12 cellular contexts compared by ENCODE assay signal in genomic region chr1:218350022-218350525, GRCh38. TPM values are rescaled to one million over a fixed set of nuclear protein-coding genes. Genes with fewer than 3 reads are reported as not detected.
A peak's percentile ranks its signal among the peaks of the same experiment; 100 is the strongest.
DNase-seq lines count a peak whose midpoint lies in the region; ATAC-seq, FAIRE-seq and TF ChIP-seq lines count a peak whose summit lies in the region.
"Had no signal": no experiment of that assay in that cellular context is flagged by ENCODE, and none has a peak within 500 bp of the region (broad histone marks: within the 10 kb centered on the region; RNA-seq: fewer than 3 reads in every experiment).

No MANE protein-coding gene starts in this region.

- TF ChIP-seq POLR2A in heart left ventricle (IDR thresholded peaks at IDR 0.05), result no peak
- TF ChIP-seq POLR2A in GM12878 (IDR thresholded peaks at IDR 0.05; ENCODE audit: low read depth, low read length), result no peak
- no peak for TF ChIP-seq POLR2A in uterus (IDR thresholded peaks at IDR 0.05)

- in situ Hi-C loops in GM12878 (cut with MboI), result no loop called here

- no peaks in the 10 kb centered on the region for H3K79me2 ChIP-seq in GM12878 (ENCODE audit: control insufficient read depth, insufficient read depth, low read length)

- H3K27ac ChIP-seq in heart left ventricle, result peak overlapping the region in 9 of 12 donors; percentile 57 to 91 (median 83)
- H3K27ac ChIP-seq in GM12878 (ENCODE audit: control insufficient read depth, insufficient read depth), result no peak overlapping the region
- peak overlapping the region; percentile 91 to 97 for H3K27ac ChIP-seq in uterus

- H3K36me3 ChIP-seq in heart left ventricle, result peaks cover 0 to 2% (median 0%) of the 10 kb centered on the region in 9 donors
- no peaks in the 10 kb centered on the region for H3K36me3 ChIP-seq in GM12878 (ENCODE audit: control insufficient read depth in 2 of 2, insufficient read depth in 2 of 2, low read length in 1 of 2)
- no peaks in the 10 kb centered on the region for H3K36me3 ChIP-seq in uterus

- H2AFZ ChIP-seq in GM12878 (ENCODE audit: control insufficient read depth, low read depth, low read length), result no peak overlapping the region

- DNase-seq in heart left ventricle (no peak), left ventricle myocardium superior (no peak), GM12878 (ENCODE audit: low read depth, low spot score) (no peak), mesothelial cell of epicardium (ENCODE audit: low spot score in 2 of 2, unreplicated experiment in 2 of 2) (no peak), uterus (no peak), NCI-H2081 treated with DMSO at 0.1 percent for 48 hours (lab: John Stamatoyannopoulos, UW) (no peak)
- DNase-seq: anterior cingulate cortex, erythroblast, NCI-H2171 treated with DMSO at 0.1 percent for 48 hours, T-helper 1 cell had no signal

- peaks cover 0 to 50% (median 16%) of the 10 kb centered on the region in 12 donors for H3K4me1 ChIP-seq in heart left ventricle
- H3K4me1 ChIP-seq in GM12878 (ENCODE audit: control insufficient read depth, insufficient read depth, low read length), result peaks cover 6% of the 10 kb centered on the region
- no peaks in the 10 kb centered on the region for H3K4me1 ChIP-seq in uterus

- H3K27me3 ChIP-seq in heart left ventricle (peaks cover 0 to 5% (median 0%) of the 10 kb centered on the region in 9 donors), GM12878 (replicated peaks in 1 of 2; ENCODE audit: control insufficient read depth in 2 of 2, insufficient read depth in 2 of 2, low read length in 1 of 2) (peaks cover 3 to 21% of the 10 kb centered on the region in 2 experiments), uterus (no peaks in the 10 kb centered on the region)

- TF ChIP-seq CTCF in heart left ventricle (IDR thresholded peaks at IDR 0.05), result no peak
- no peak for TF ChIP-seq CTCF in GM12878 (IDR thresholded peaks at IDR 0.05 in 2 of 3, conservative IDR thresholded peaks at IDR 0.05 in 1 of 3; ENCODE audit: control insufficient read depth in 2 of 3, extremely low read depth in 1 of 3, insufficient read depth in 1 of 3, low read depth in 3 of 3, low read length in 3 of 3)
- TF ChIP-seq CTCF in mesothelial cell of epicardium (IDR thresholded peaks at IDR 0.05; ENCODE audit: unreplicated experiment), result no peak
- no peak for TF ChIP-seq CTCF in uterus (IDR thresholded peaks at IDR 0.05)

- H3K4me3 Mint-ChIP-seq in mesothelial cell of epicardium, result peak overlapping the region; percentile 58

- no peaks in the 10 kb centered on the region for H4K20me1 ChIP-seq in GM12878 (ENCODE audit: control insufficient read depth, insufficient read depth)

- H3K27ac Mint-ChIP-seq in mesothelial cell of epicardium, result peak overlapping the region; percentile 81

- WGBS in heart left ventricle, 4 donors, result 50 to 65% (median 59%) methylated on average over 7 of the region's 7 CpGs
- WGBS in GM12878 (ENCODE audit: insufficient coverage, insufficient replicate concordance, low lambda C conversion rate, missing lambda C conversion rate), result 20% methylated on average over 7 of the region's 7 CpGs

- no peaks in the 10 kb centered on the region for H3K9me3 Mint-ChIP-seq in mesothelial cell of epicardium

- BruUV-seq in GM12878 (replicated peaks; lab: Mats Ljungman, UMichigan), result no TSS peak

- SMC1A ChIA-PET in GM12878 (lab: Charles Lee; ENCODE audit: uncharacterized antibody, unreplicated experiment), result interaction anchor here (1.0 kb wide), 1 partner anchor 22 kb away, joined by 4 read pairs; no protein-coding TSS in a partner anchor

- no peaks in the 10 kb centered on the region for H3K27me3 Mint-ChIP-seq in mesothelial cell of epicardium (ENCODE audit: low read depth)

- no peak overlapping the region for H3K9ac ChIP-seq in GM12878 (ENCODE audit: control insufficient read depth, insufficient read depth, low read length)

- FAIRE-seq in GM12878 (lab: Jason Lieb, UNC), result no peak

- TF ChIP-seq EP300 in GM12878 (IDR thresholded peaks at IDR 0.05; ENCODE audit: borderline replicate concordance in 1 of 2, control insufficient read depth in 1 of 2, low read depth in 2 of 2, low read length in 2 of 2), result no peak

- H3K9me3 ChIP-seq in heart left ventricle, result no peaks in the 10 kb centered on the region
- no peaks in the 10 kb centered on the region for H3K9me3 ChIP-seq in GM12878 (replicated peaks; ENCODE audit: control insufficient read depth, insufficient read depth, low read length)
- no peaks in the 10 kb centered on the region for H3K9me3 ChIP-seq in uterus

- RAD21 ChIA-PET in GM12878 (lab: Charles Lee; ENCODE audit: unreplicated experiment), result no interaction called here

- intact Hi-C loops in heart left ventricle (cut with DNase I), result loop anchor here in 1 of 10 donors (5.0 kb wide), 1 partner anchor 107 kb away; no protein-coding TSS in a partner anchor
- intact Hi-C loops in left ventricle myocardium superior (cut with micrococcal nuclease), result no loop called here
- intact Hi-C loops in GM12878 (cut with micrococcal nuclease; ENCODE audit: unreplicated experiment), result no loop called here
- intact Hi-C loops in uterus (cut with DNase I; ENCODE audit: low total_unique reads), result no loop called here

- peak overlapping the region in 6 of 12 donors; percentile 65 to 87 (median 79) for H3K4me3 ChIP-seq in heart left ventricle
- H3K4me3 ChIP-seq in GM12878, result no peak overlapping the region
- no peak overlapping the region for H3K4me3 ChIP-seq in uterus

- no peak for ATAC-seq in heart left ventricle
- ATAC-seq in left ventricle myocardium superior, result no peak
- no peak for ATAC-seq in GM12878
- no peak for ATAC-seq in GM19463 (IDR thresholded peaks at IDR 0.05; ENCODE audit: unreplicated experiment)
- ATAC-seq in GM18907 (IDR thresholded peaks at IDR 0.05; ENCODE audit: unreplicated experiment), result no peak

- no peaks in the 10 kb centered on the region for H3K36me3 Mint-ChIP-seq in mesothelial cell of epicardium

- POLR2A ChIA-PET in GM12878 (lab: Charles Lee), result no interaction called here

- H3K4me2 ChIP-seq in GM12878 (ENCODE audit: control insufficient read depth, insufficient read depth), result no peak overlapping the region

- CTCF ChIA-PET in GM12878 (lab: Yijun Ruan, JAX), result interaction anchor here (1.2 kb wide), 1 partner anchor 11 kb away, joined by 4 read pairs; no protein-coding TSS in a partner anchor

- no peak for TF ChIP-seq RAD21 in GM12878 (IDR thresholded peaks at IDR 0.05; ENCODE audit: insufficient read depth, low read depth, low read length)

- peaks cover 58% of the 10 kb centered on the region for H3K4me1 Mint-ChIP-seq in mesothelial cell of epicardium

TF ChIP-seq in GM12878, 131 proteins besides CTCF, POLR2A, EP300 and RAD21:
- TF ChIP-seq SPI1 (IDR thresholded peaks at IDR 0.05; ENCODE audit: borderline replicate concordance, insufficient read depth, low read depth, low read length) (peak; percentile 56; the same call in 1 of the 2 replicates), SP1 (IDR thresholded peaks at IDR 0.05; ENCODE audit: low read depth, low read length) (no peak)

RNA-seq across cellular contexts. Expression of gene TGFB2, which starts 4.9 kb away (rescaled TPM):
- 10 to 100 TPM in 4 of 9 donors, 1 to 10 TPM in 5; 1.6 to 23.6 (median 6.6) TPM for total RNA-seq in heart left ventricle
- 1 to 10 TPM in 1 of 2 donors, under 1 TPM in 1; 0.76 to 2.3 TPM for polyA plus RNA-seq in heart left ventricle
- 2.0 TPM for total RNA-seq in left ventricle myocardium superior
- total RNA-seq in GM12878 (2013; cell fraction: nucleolus; rRNA removed), result not detected in 2 replicates
- total RNA-seq in GM12878 (2014; rRNA removed), result 0.16 TPM in 1 of 2 replicates, not detected in the other
- 0.04 and 0.18 TPM in 2 replicates for total RNA-seq in GM12878 (2014; rRNA removed; fragmentation: Illumina TruSeq; extraction: Trizol)
- 0.35 TPM in 1 of 2 replicates, not detected in the other for total RNA-seq in GM12878 (2021)
- polyA plus RNA-seq in GM12878 (2011; ENCODE audit: low read depth), result not detected
- 0.03 TPM in 2 replicates for polyA plus RNA-seq in GM12878 (2011; rRNA removed)
- not detected in 2 replicates for polyA plus RNA-seq in GM12878 (2011; cell fraction: cytosol; rRNA removed)
- polyA plus RNA-seq in GM12878 (2011; cell fraction: nucleus; rRNA removed), result 0.03 and 0.04 TPM in 2 replicates
- polyA plus RNA-seq in GM12878 (2012), result not detected in 2 replicates
- polyA plus RNA-seq in GM12878 (2014; fragmentation: Illumina TruSeq; extraction: Trizol), result 0.03 TPM in 1 of 2 replicates, not detected in the other
- polyA plus RNA-seq in GM12878 (2014; fragmentation: Nextera tagmentation; extraction: Ambion mirVana), result not detected
- not detected in 2 replicates for polyA plus RNA-seq in GM12878 (2014; rRNA removed)
- polyA plus RNA-seq in GM12878 (2016; fragmentation: Nextera tagmentation; extraction: Ambion mirVana), result under 1 TPM in 1 of 2 experiments, not detected in 1; 0.11 TPM
- polyA minus RNA-seq in GM12878 (2011; rRNA and poly(A)+ RNA removed), result not detected in 2 replicates
- not detected in 2 replicates for polyA minus RNA-seq in GM12878 (2011; cell fraction: cytosol; rRNA and poly(A)+ RNA removed)
- under 0.01 and 0.29 TPM in 2 replicates for polyA minus RNA-seq in GM12878 (2011; cell fraction: nucleus; rRNA and poly(A)+ RNA removed)
- total RNA-seq in mesothelial cell of epicardium, result 45.3 to 51.0 TPM (median 50.6 TPM) in 3 replicates
- total RNA-seq in uterus, result 10 to 100 TPM in 3 of 4 donors, 1 to 10 TPM in 1; 4.9 to 43.2 (median 12.0) TPM
